1 cellular context compared by ENCODE assay signal in the genomic region with DNA sequence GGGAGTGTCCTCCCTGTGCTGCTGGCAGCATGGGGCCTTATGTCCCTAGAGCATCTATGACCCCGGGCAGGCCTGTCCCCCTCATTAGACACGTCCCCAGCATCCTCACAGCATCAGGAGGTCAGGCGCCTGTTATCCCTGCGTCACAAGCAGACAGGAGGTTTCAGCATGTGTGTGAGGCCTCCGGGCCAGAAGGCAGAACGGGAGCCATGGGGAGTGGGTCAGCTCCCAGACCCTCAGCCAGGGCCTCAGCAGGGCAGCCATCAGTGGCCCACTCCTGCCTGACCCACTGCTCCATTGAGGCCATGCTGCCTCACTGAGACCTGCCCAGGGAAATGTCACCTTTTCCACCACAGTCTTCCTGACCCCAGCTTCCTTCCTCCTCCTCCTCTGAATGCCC.
TF ChIP-seq lines count a peak whose summit lies in the region.

No MANE protein-coding gene starts in this region.

TF ChIP-seq in IMR-90, 13 proteins besides CTCF, POLR2A, EP300 and RAD21 (continued from another document):
- TF ChIP-seq CHD1 (IDR thresholded peaks at IDR 0.05; ENCODE audit: low read depth, low read length) (no peak), RFX5 (IDR thresholded peaks at IDR 0.05; ENCODE audit: low read depth, low read length) (no peak), CEBPB (IDR thresholded peaks at IDR 0.05; ENCODE audit: low read depth, low read length) (no peak), MAZ (IDR thresholded peaks at IDR 0.05; ENCODE audit: borderline replicate concordance, low read depth, low read length) (no peak)
TF ChIP-seq in IMR-90: peak in this region for 0.
